Comparison of ENCODE assay signal across 8 cellular contexts in the genomic region with DNA sequence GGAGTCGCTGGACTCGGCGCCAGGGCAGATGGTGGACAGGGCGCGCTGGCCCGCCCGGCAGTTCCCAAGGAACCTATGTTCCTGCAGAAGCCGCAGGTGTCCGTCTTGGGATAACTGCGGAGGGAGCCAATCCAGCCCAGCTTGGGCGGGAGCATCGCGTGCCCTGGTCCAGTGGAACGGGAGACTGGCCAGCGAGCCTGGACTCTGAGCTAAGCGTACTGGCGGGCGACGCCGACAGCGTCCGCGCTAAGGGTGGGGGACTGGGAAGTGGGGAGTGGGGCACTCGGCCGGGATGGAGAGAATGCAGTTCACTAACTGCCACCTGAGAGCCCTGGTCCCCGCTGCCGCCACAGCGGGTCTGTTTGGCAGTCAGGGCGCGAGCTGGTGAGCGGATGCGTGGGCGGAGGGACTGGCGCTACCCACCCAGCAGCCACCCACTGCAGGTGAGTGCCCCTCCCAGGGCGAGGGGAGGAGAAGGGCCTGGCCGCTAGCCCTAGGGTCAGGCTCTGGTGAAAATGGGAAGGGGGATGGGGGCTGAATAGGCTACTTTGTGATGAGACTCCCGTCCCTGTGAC. TPM values are rescaled to one million over a fixed set of nuclear protein-coding genes. Genes with fewer than 3 reads are reported as not detected.
A peak's percentile ranks its signal among the peaks of the same experiment; 100 is the strongest.
DNase-seq lines count a peak whose midpoint lies in the region; ATAC-seq and TF ChIP-seq lines count a peak whose summit lies in the region.

No MANE protein-coding gene starts in this region.

- H4K5ac ChIP-seq in mesendoderm (ENCODE audit: low read length), result no peak overlapping the region

- H3K4me3 ChIP-seq in heart right ventricle, result peak overlapping the region; percentile 10 to 73 (median 62)
- H3K4me3 ChIP-seq in brain microvascular endothelial cell (ENCODE audit: low read depth, low read length), result peak overlapping the region; percentile 69
- peak overlapping the region; percentile 13 for H3K4me3 ChIP-seq in mesendoderm (ENCODE audit: low read length)
- H3K4me3 ChIP-seq in transverse colon, result peak overlapping the region; percentile 3 to 68 (median 43)

- H3K27ac ChIP-seq in heart right ventricle, result no peak overlapping the region
- H3K27ac ChIP-seq in brain microvascular endothelial cell, result no peak overlapping the region
- H3K27ac ChIP-seq in mesendoderm (ENCODE audit: low read depth, low read length), result no peak overlapping the region
- peak overlapping the region in 2 of 4 donors; percentile 79 to 86 for H3K27ac ChIP-seq in transverse colon

- TF ChIP-seq CTCF in heart right ventricle (IDR thresholded peaks at IDR 0.05) (no peak), brain microvascular endothelial cell (IDR thresholded peaks at IDR 0.05; ENCODE audit: low read depth, low read length, missing control alignments) (no peak), transverse colon (IDR thresholded peaks at IDR 0.05) (no peak)

- H3K4me1 ChIP-seq in heart right ventricle (peaks cover 0 to 22% (median 10%) of the 10 kb centered on the region in 9 donors), mesendoderm (ENCODE audit: control insufficient read depth, low read depth, low read length) (no peaks in the 10 kb centered on the region), transverse colon (peaks cover 0 to 28% (median 9%) of the 10 kb centered on the region in 4 donors)

- H3K4me2 ChIP-seq in mesendoderm (ENCODE audit: low read length), result peak overlapping the region; percentile 29

- H3K9ac ChIP-seq in mesendoderm (ENCODE audit: low read length), result peak overlapping the region; percentile 59

- no peak overlapping the region for H2BK15ac ChIP-seq in mesendoderm (replicated peaks; ENCODE audit: low read depth)

- intact Hi-C loops in heart right ventricle (cut with DNase I), result loop anchor here in 7 of 10 donors (5.0 to 10.0 kb wide), 5 partner anchors 123 to 400 kb away; no protein-coding TSS in a partner anchor
- intact Hi-C loops in left ventricle myocardium superior (cut with micrococcal nuclease), result no loop called here
- intact Hi-C loops in transverse colon (cut with DNase I; ENCODE audit: low total_unique reads), result no loop called here

- no peak overlapping the region for H3K4ac ChIP-seq in mesendoderm (ENCODE audit: low read depth, low read length)

- in situ Hi-C loops in brain microvascular endothelial cell (cut with HindIII; ENCODE audit: low pct_ligation_motif_present, low sequenced_read_pairs), result no loop called here
- in situ Hi-C loops in transverse colon (cut with MboI; ENCODE audit: low pct_ligation_motif_present in 1 of 4, low pct_unique_long_range_greater_than_20kb in 1 of 4, low sequenced_read_pairs in 3 of 4), result loop anchor here in 2 of 4 donors (25.0 kb wide), 1 partner anchor 400 kb away; no protein-coding TSS in a partner anchor

- H3K79me2 ChIP-seq in mesendoderm (ENCODE audit: control insufficient read depth, insufficient read depth, low read length), result no peaks in the 10 kb centered on the region

- peak overlapping the region; percentile 22 for H3K56ac ChIP-seq in mesendoderm (ENCODE audit: low read length)

- H2BK5ac ChIP-seq in mesendoderm (ENCODE audit: low read length), result no peak overlapping the region

- no peak for TF ChIP-seq EP300 in transverse colon (IDR thresholded peaks at IDR 0.05; ENCODE audit: low read depth)

- ATAC-seq in heart right ventricle, result no peak
- no peak for ATAC-seq in left ventricle myocardium superior
- ATAC-seq in HG02610 (IDR thresholded peaks at IDR 0.05; ENCODE audit: unreplicated experiment), result no peak
- ATAC-seq in GM21360 (IDR thresholded peaks at IDR 0.05; ENCODE audit: unreplicated experiment), result no peak

- H3K79me1 ChIP-seq in mesendoderm (ENCODE audit: low read length), result no peaks in the 10 kb centered on the region

- H2BK120ac ChIP-seq in mesendoderm (ENCODE audit: low read depth, low read length), result no peak overlapping the region

- H2AK5ac ChIP-seq in mesendoderm (ENCODE audit: low read length), result no peak overlapping the region

- DNase-seq in heart right ventricle, result peak in 1 of 2 donors; percentile 9
- DNase-seq in left ventricle myocardium superior, result no peak
- DNase-seq in brain microvascular endothelial cell, result no peak
- peak; percentile 1 for DNase-seq in mesendoderm
- DNase-seq in transverse colon, result no peak
- no peak for DNase-seq in RKO (ENCODE audit: low spot score)

- TF ChIP-seq POLR2A in transverse colon (IDR thresholded peaks at IDR 0.05), result no peak

- H3K9me3 ChIP-seq in heart right ventricle (peaks cover 0 to 4% (median 0%) of the 10 kb centered on the region in 11 donors), transverse colon (no peaks in the 10 kb centered on the region)

- no peak overlapping the region for H3K18ac ChIP-seq in mesendoderm (ENCODE audit: low read length)

- H3K27me3 ChIP-seq in heart right ventricle, result peaks cover 0 to 77% (median 0%) of the 10 kb centered on the region in 7 donors
- H3K27me3 ChIP-seq in brain microvascular endothelial cell (replicated peaks), result no peaks in the 10 kb centered on the region
- peaks cover 6% of the 10 kb centered on the region for H3K27me3 ChIP-seq in mesendoderm (ENCODE audit: insufficient read depth, low read length, poor library complexity)
- peaks cover 34% of the 10 kb centered on the region for H3K27me3 ChIP-seq in transverse colon

- H3K23ac ChIP-seq in mesendoderm (ENCODE audit: low read length), result no peak overlapping the region

- H4K8ac ChIP-seq in mesendoderm (ENCODE audit: low read depth, low read length), result no peak overlapping the region

- no peaks in the 10 kb centered on the region for H3K36me3 ChIP-seq in heart right ventricle
- H3K36me3 ChIP-seq in brain microvascular endothelial cell (replicated peaks), result no peaks in the 10 kb centered on the region
- no peaks in the 10 kb centered on the region for H3K36me3 ChIP-seq in mesendoderm (ENCODE audit: control insufficient read depth, insufficient read depth, low read length)
- no peaks in the 10 kb centered on the region for H3K36me3 ChIP-seq in transverse colon

- WGBS in heart right ventricle, 2 donors, result 0 to 1% methylated on average over 21 to 36 of the region's 37 CpGs
- WGBS in mesendoderm (ENCODE audit: extremely low coverage, insufficient coverage, low lambda C conversion rate), result no CpG with 5 or more reads among the region's 37 CpGs
- WGBS in transverse colon (ENCODE audit: low coverage in 1 of 2), 2 donors, result 41% methylated on average over 36 of the region's 37 CpGs; no CpG with 5 or more reads in 1 of the 2 donors

RNA-seq across cellular contexts. Expression of a gene that starts 1.3 kb away (rescaled TPM):
- 1 to 10 TPM; 1.2 to 4.2 (median 2.3) TPM for total RNA-seq in heart right ventricle
- 1 to 10 TPM; 1.4 to 2.7 TPM for polyA plus RNA-seq in heart right ventricle
- total RNA-seq in left ventricle myocardium superior, result 2.3 TPM
- polyA plus RNA-seq in mesendoderm (2013, experiment 1 of 2), result 0.59 TPM
- 0.62 TPM for polyA plus RNA-seq in mesendoderm (2013, experiment 2 of 2)
- total RNA-seq in transverse colon, result 1 to 10 TPM in 1 of 4 donors, under 1 TPM in 2, not detected in 1; 0.20 to 1.2 (median 0.95) TPM

Comparison
In these comparisons a context has a peak if more than half of its experiments do, and no peak if none do; other contexts are left out.
1. intact Hi-C loops: an anchor here in heart right ventricle (5.0 to 10.0 kb wide); none called in left ventricle myocardium superior and transverse colon.
2. H3K4me3 ChIP-seq: peak in every context shown above with its lines; median percentile 69 in brain microvascular endothelial cell; 62 in heart right ventricle; 43 in transverse colon; 13 in mesendoderm.